18 cellular contexts compared by ENCODE assay signal in the genomic region with DNA sequence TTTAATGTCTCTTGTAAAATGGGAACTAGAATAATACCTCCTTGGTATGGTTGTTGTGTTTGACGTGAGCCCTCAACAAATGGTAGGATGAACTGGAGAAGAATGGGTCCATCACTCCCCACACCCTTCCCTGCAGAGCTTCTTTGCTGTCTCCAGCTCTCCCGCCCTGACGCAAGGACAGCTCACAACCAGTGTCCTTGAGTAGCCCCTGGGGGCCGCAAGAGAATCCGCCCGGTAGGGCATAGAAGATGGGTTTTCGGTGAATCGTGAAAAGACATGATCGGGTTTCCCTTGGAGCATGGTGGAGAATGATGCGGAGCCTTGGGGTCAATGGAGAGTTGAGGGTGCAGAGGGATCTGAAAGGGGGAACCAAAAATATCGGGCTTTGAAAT. TPM values are rescaled to one million over a fixed set of nuclear protein-coding genes. Genes with fewer than 3 reads are reported as not detected.
DNase-seq lines count a peak whose midpoint lies in the region; ATAC-seq, FAIRE-seq and TF ChIP-seq lines count a peak whose summit lies in the region.
"Had no signal": no experiment of that assay in that cellular context is flagged by ENCODE, and none has a peak within 500 bp of the region (broad histone marks: within the 10 kb centered on the region; RNA-seq: fewer than 3 reads in every experiment).

No MANE protein-coding gene starts in this region.

- H3K4me2 ChIP-seq in A549 (peak overlapping the region; percentile 65), MM.1S (ENCODE audit: low read depth, low read length) (no peak overlapping the region)

- no peaks in the 10 kb centered on the region for H3K9me2 ChIP-seq in MM.1S (replicated peaks; ENCODE audit: insufficient read depth, low read length)

- peaks cover 61 to 62% of the 10 kb centered on the region in 2 donors for H3K27me3 Mint-ChIP-seq in CD4-positive, alpha-beta memory T cell
- H3K27me3 Mint-ChIP-seq in brain (peaks cover 99% of the 10 kb centered on the region), nephron (ENCODE audit: low read depth) (peaks cover 100% of the 10 kb centered on the region)

- no peak; a peak in 1 of 6 replicates for ATAC-seq in A549

- H3K27ac ChIP-seq in A549 (no peak overlapping the region), prostate gland (no peak overlapping the region), MM.1S (ENCODE audit: low read length) (no peak overlapping the region)
- H3K27ac ChIP-seq in CD4-positive, alpha-beta memory T cell (ENCODE audit: low read depth, low read length), result no peak overlapping the region
- H3K27ac ChIP-seq: cardiac muscle cell, SJSA1, skin epidermis, testis had no signal

- H3K4me3 Mint-ChIP-seq in CD4-positive, alpha-beta memory T cell, result peak overlapping the region in 6 of 8 donors; percentile 20 to 74 (median 67)
- H3K4me3 Mint-ChIP-seq in brain (peak overlapping the region in 4 of 5 experiments; percentile 55 to 74 (median 64)), nephron (peak overlapping the region; percentile 37 to 79 (median 75))
- H3K4me3 Mint-ChIP-seq: memory B cell had no signal

- TF ChIP-seq POLR2A in A549 (IDR thresholded peaks at IDR 0.05; ENCODE audit: low read length) (no peak), prostate gland (IDR thresholded peaks at IDR 0.05) (no peak)

- H3K36me3 Mint-ChIP-seq in CD4-positive, alpha-beta memory T cell, result no peaks in the 10 kb centered on the region
- H3K36me3 Mint-ChIP-seq in brain (no peaks in the 10 kb centered on the region), nephron (ENCODE audit: low read depth) (no peaks in the 10 kb centered on the region)
- H3K36me3 Mint-ChIP-seq: IgD-negative memory B cell, memory B cell had no signal

- H3K36me3 ChIP-seq in CD4-positive, alpha-beta memory T cell (ENCODE audit: insufficient read depth, low read length), result no peaks in the 10 kb centered on the region
- no peaks in the 10 kb centered on the region for H3K36me3 ChIP-seq in prostate gland
- H3K36me3 ChIP-seq in MM.1S (replicated peaks; ENCODE audit: insufficient read depth, low read length), result no peaks in the 10 kb centered on the region
- H3K36me3 ChIP-seq: cardiac muscle cell, SJSA1 had no signal

- no peak overlapping the region for H2AFZ ChIP-seq in MM.1S (ENCODE audit: low read length)

- H3K9ac ChIP-seq in MM.1S (ENCODE audit: low read length), result no peak overlapping the region

- H3K9me3 Mint-ChIP-seq in CD4-positive, alpha-beta memory T cell, result peaks cover 0 to 12% (median 5%) of the 10 kb centered on the region in 8 donors
- H3K9me3 Mint-ChIP-seq in brain, result peaks cover 0 to 15% (median 0%) of the 10 kb centered on the region in 5 experiments
- peaks cover 2% of the 10 kb centered on the region for H3K9me3 Mint-ChIP-seq in nephron

- H3F3A ChIP-seq in MM.1S (ENCODE audit: insufficient read depth, low read length), result no peaks in the 10 kb centered on the region

- DNase-seq in A549 (ENCODE audit: low read depth in 1 of 2, low spot score in 1 of 2) (no peak), prostate gland (ENCODE audit: low spot score) (no peak), AG20443 (ENCODE audit: low spot score) (no peak), MM.1S (no peak), SIG-M5 treated with dmso at 0.1 percent for 504 hours (lab: John Stamatoyannopoulos, UW; ENCODE audit: unreplicated experiment) (no peak)
- no peak for DNase-seq in CD4-positive, alpha-beta memory T cell
- DNase-seq: activated T-cell treated with anti-CD3 and anti-CD28 coated beads, Interleukin-2, amount 50 U/mL, for 24 hours; head of caudate nucleus; stimulated activated CD4-positive, alpha-beta T cell treated with anti-CD3 and anti-CD28 coated beads, Interleukin-4, amount 100 ng/mL, for 1 hour had no signal

- H3K4me1 ChIP-seq in A549 (peaks cover 3% of the 10 kb centered on the region; the same call in 1 of the 3 replicates), prostate gland (replicated peaks) (no peaks in the 10 kb centered on the region), MM.1S (ENCODE audit: low read length) (no peaks in the 10 kb centered on the region)
- peaks cover 19% of the 10 kb centered on the region for H3K4me1 ChIP-seq in CD4-positive, alpha-beta memory T cell (ENCODE audit: insufficient read depth, low read length)
- H3K4me1 ChIP-seq: SJSA1 had no signal

- H3K9me3 ChIP-seq in A549 (no peaks in the 10 kb centered on the region), prostate gland (no peaks in the 10 kb centered on the region), MM.1S (replicated peaks; ENCODE audit: insufficient read depth, low read length) (no peaks in the 10 kb centered on the region)
- no peaks in the 10 kb centered on the region for H3K9me3 ChIP-seq in CD4-positive, alpha-beta memory T cell (ENCODE audit: control insufficient read depth in 1 of 2, low read length in 2 of 2)
- H3K9me3 ChIP-seq: SJSA1, testis had no signal

- 54% methylated on average over 11 of the region's 11 CpGs for WGBS in A549 (ENCODE audit: missing lambda C conversion rate)
- WGBS in prostate gland, result 45% methylated on average over 11 of the region's 11 CpGs

- TF ChIP-seq RAD21 in A549 (conservative IDR thresholded peaks at IDR 0.05 in 1 of 2, IDR thresholded peaks at IDR 0.05 in 1 of 2), result no peak

- H3K27ac Mint-ChIP-seq in CD4-positive, alpha-beta memory T cell, result peak overlapping the region in 1 of 7 donors; percentile 47
- H3K27ac Mint-ChIP-seq in brain (no peak overlapping the region), nephron (no peak overlapping the region)
- H3K27ac Mint-ChIP-seq: activated T-cell treated with anti-CD3 and anti-CD28 coated beads, Interleukin-2, amount 50 U/mL, for 24 hours; IgD-negative memory B cell; memory B cell had no signal

- TF ChIP-seq CTCF in A549 (IDR thresholded peaks at IDR 0.05) (no peak), brain (conservative IDR thresholded peaks at IDR 0.05) (no peak), nephron (IDR thresholded peaks at IDR 0.05; ENCODE audit: unreplicated experiment in 3 of 3) (no peak), prostate gland (IDR thresholded peaks at IDR 0.05) (no peak), MM.1S (IDR thresholded peaks at IDR 0.05; ENCODE audit: low read length) (no peak)

- FAIRE-seq in A549 (lab: Jason Lieb, UNC), result no peak

- peaks cover 14 to 44% (median 23%) of the 10 kb centered on the region in 4 donors for H3K4me1 Mint-ChIP-seq in CD4-positive, alpha-beta memory T cell
- H3K4me1 Mint-ChIP-seq in brain, result peaks cover 33% of the 10 kb centered on the region
- peaks cover 28% of the 10 kb centered on the region for H3K4me1 Mint-ChIP-seq in nephron

- no peaks in the 10 kb centered on the region for H4K20me1 ChIP-seq in MM.1S (ENCODE audit: insufficient read depth, low read length)

- intact Hi-C loops in CD4-positive, alpha-beta memory T cell (cut with micrococcal nuclease), result no loop called here
- intact Hi-C loops in prostate gland (cut with DNase I), result no loop called here

- CTCF ChIA-PET in A549 (lab: Yijun Ruan, JAX), result interaction anchor here (0.6 to 9.0 kb wide), 41 partner anchors 9 to 494 kb away, joined by 3 to 118 read pairs (median 4); no protein-coding TSS in a partner anchor
- CTCF ChIA-PET in CD4-positive, alpha-beta memory T cell (lab: Charles Lee; ENCODE audit: partially characterized antibody), result interaction anchor here (0.6 kb wide), 1 partner anchor 11 kb away, joined by 3 read pairs; no protein-coding TSS in a partner anchor

- peaks cover 55% of the 10 kb centered on the region for H3K27me3 ChIP-seq in CD4-positive, alpha-beta memory T cell (ENCODE audit: insufficient read depth, low read length)
- H3K27me3 ChIP-seq in prostate gland (replicated peaks; ENCODE audit: insufficient read depth) (no peaks in the 10 kb centered on the region), MM.1S (replicated peaks; ENCODE audit: insufficient read depth, low read length) (no peaks in the 10 kb centered on the region)

- H3K79me2 ChIP-seq in MM.1S (ENCODE audit: low read length), result no peaks in the 10 kb centered on the region

- TF ChIP-seq EP300 in A549 (IDR thresholded peaks at IDR 0.05), result no peak

- POLR2A ChIA-PET in A549 (lab: Yijun Ruan, JAX), result no interaction called here
- POLR2A ChIA-PET in CD4-positive, alpha-beta memory T cell (lab: Charles Lee; ENCODE audit: partially characterized antibody), result no interaction called here

- H3K4me3 ChIP-seq in A549 (peak overlapping the region; percentile 33; the same call in 2 of the 3 replicates), prostate gland (no peak overlapping the region), MM.1S (ENCODE audit: low read length) (no peak overlapping the region)
- no peak overlapping the region for H3K4me3 ChIP-seq in CD4-positive, alpha-beta memory T cell (ENCODE audit: low read length in 2 of 2)
- H3K4me3 ChIP-seq: SJSA1, skin epidermis had no signal

TF ChIP-seq in A549, 52 proteins besides CTCF, POLR2A, EP300 and RAD21 (continues in another document):
- TF ChIP-seq HDAC2 (IDR thresholded peaks at IDR 0.05) (no peak), ZFP36 (IDR thresholded peaks at IDR 0.05; ENCODE audit: borderline replicate concordance, partially characterized antibody) (no peak), NFE2L2 (conservative IDR thresholded peaks at IDR 0.05; ENCODE audit: low read length) (no peak), RFX5 (IDR thresholded peaks at IDR 0.05) (no peak), ZSCAN20 (CRISPR knock-in tag; IDR thresholded peaks at IDR 0.05) (no peak)
- TF ChIP-seq, protein P1, sequence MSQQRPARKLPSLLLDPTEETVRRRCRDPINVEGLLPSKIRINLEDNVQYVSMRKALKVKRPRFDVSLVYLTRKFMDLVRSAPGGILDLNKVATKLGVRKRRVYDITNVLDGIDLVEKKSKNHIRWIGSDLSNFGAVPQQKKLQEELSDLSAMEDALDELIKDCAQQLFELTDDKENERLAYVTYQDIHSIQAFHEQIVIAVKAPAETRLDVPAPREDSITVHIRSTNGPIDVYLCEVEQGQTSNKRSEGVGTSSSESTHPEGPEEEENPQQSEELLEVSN (IDR thresholded peaks at IDR 0.05; ENCODE audit: borderline replicate concordance, low read depth), result no peak

RNA-seq across cellular contexts. Expression of a gene that starts 6.1 kb away (rescaled TPM):
- polyA plus RNA-seq in A549 (2011; rRNA removed) (1.4 and 1.8 TPM in 2 replicates), A549 (2017; fragmentation: RNase III; extraction: RNeasy Plus Mini Kit Qiagen cat#74134 plus additional on column Dnase treatment) (0.63 to 0.75 TPM (median 0.66 TPM) in 3 replicates), brain (ENCODE audit: insufficient read depth, low read depth, low replicate concordance) (2.8 TPM)
- polyA plus RNA-seq in A549 (2012; cell fraction: cytosol; rRNA removed), result 1.7 and 2.5 TPM in 2 replicates
- polyA plus RNA-seq in A549 (2012; cell fraction: nucleus; rRNA removed), result 1.4 and 4.1 TPM in 2 replicates
- polyA minus RNA-seq in A549 (2011; rRNA and poly(A)+ RNA removed), result 1.7 and 1.8 TPM in 2 replicates
- not detected for total RNA-seq in CD4-positive, alpha-beta memory T cell
- under 1 TPM in 1 of 2 donors, not detected in 1; 0.03 TPM for polyA plus RNA-seq in CD4-positive, alpha-beta memory T cell
- total RNA-seq in prostate gland, result 10 to 100 TPM in 1 of 2 donors, 1 to 10 TPM in 1; 4.9 to 11.1 TPM
- total RNA-seq: cardiac muscle cell had no signal
- polyA plus RNA-seq: BJ, IgD-negative memory B cell had no signal
